In the genomic region with DNA sequence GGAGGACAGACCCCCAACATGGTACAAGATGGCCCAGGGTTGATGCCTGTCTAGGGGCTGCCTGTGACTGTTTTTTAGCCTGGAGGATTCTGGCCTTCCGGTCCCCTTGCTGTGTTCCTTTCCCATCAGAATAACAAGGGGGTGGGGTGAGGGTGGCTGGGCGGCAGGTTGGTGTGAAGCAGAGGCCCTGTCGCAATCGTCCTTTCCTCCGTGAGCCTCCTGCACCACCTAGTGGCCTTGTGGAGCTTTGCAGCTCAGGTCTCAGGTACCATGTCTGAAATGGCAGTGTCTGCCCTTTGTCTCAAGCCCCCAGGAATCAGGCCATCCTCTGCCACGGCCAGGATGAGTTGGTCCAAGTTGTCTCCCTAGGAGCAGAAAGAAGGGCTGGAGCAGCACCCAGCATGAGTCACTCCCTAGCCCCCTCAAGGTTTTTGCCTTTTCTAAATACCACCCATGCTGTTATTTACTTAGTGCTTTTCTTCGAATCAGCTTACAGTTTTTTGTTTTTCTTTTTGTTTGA, we compare ENCODE assay signal across 1 cellular context.
TF ChIP-seq lines count a peak whose summit lies in the region.

No MANE protein-coding gene starts in this region.

TF ChIP-seq in WTC11, 78 proteins besides CTCF, POLR2A, EP300 and RAD21 (continued from another document):
- TF ChIP-seq GABPB1 (CRISPR knock-in tag; IDR thresholded peaks at IDR 0.05) (0 out of 2 replicates have a peak, but pooled peaks have one; percentile 58), ZNF219 (CRISPR knock-in tag; IDR thresholded peaks at IDR 0.05; ENCODE audit: borderline replicate concordance) (no peak), ZNF121 (CRISPR knock-in tag; IDR thresholded peaks at IDR 0.05) (no peak), FOXK1 (CRISPR knock-in tag; IDR thresholded peaks at IDR 0.05) (peak; percentile 23; the same call in 1 of the 2 replicates), SMAD3 (CRISPR knock-in tag; IDR thresholded peaks at IDR 0.05; ENCODE audit: borderline replicate concordance) (no peak; the same call in 1 of the 2 replicates)
